In genomic region chr10:71694567-71694968, GRCh38 we compare ENCODE assay signal across 1 cellular context.
A peak's percentile ranks its signal among the peaks of the same experiment; 100 is the strongest.
TF ChIP-seq lines count a peak whose summit lies in the region.

No MANE protein-coding gene starts in this region.

TF ChIP-seq in GM12878, 131 proteins besides CTCF, POLR2A, EP300 and RAD21 (continued from another document):
- peak; percentile 92; the same call in 1 of the 2 replicates for TF ChIP-seq BACH1 (IDR thresholded peaks at IDR 0.05; ENCODE audit: borderline replicate concordance)
- TF ChIP-seq TCF12 (IDR thresholded peaks at IDR 0.05; ENCODE audit: low read depth, low read length): peak; percentile 93
- TF ChIP-seq ATF7 (IDR thresholded peaks at IDR 0.05; ENCODE audit: low read depth): peak; percentile 74
- TF ChIP-seq ZNF24 (IDR thresholded peaks at IDR 0.05): peak; percentile 70; the same call in 1 of the 2 replicates
- TF ChIP-seq ETV6 (conservative IDR thresholded peaks at IDR 0.05 in 1 of 2, IDR thresholded peaks at IDR 0.05 in 1 of 2; ENCODE audit: borderline replicate concordance in 1 of 2, low read depth in 1 of 2): peak in 1 of 2 experiments; percentile 95; a peak in 2 of 4 replicates
- TF ChIP-seq NFXL1 (IDR thresholded peaks at IDR 0.05; ENCODE audit: borderline replicate concordance): peak; percentile 76; the same call in 1 of the 2 replicates
- TF ChIP-seq TCF3 (IDR thresholded peaks at IDR 0.05; ENCODE audit: borderline replicate concordance, insufficient read depth, low read depth, low read length): peak; percentile 97
- TF ChIP-seq MTA2 (IDR thresholded peaks at IDR 0.05; ENCODE audit: low read depth): peak; percentile 82
- peak; percentile 49; the same call in 1 of the 2 replicates for TF ChIP-seq FOXM1 (IDR thresholded peaks at IDR 0.05; ENCODE audit: low read depth, low read length)
- peak; percentile 93 for TF ChIP-seq ZNF217 (IDR thresholded peaks at IDR 0.05)
- TF ChIP-seq EGR1 (IDR thresholded peaks at IDR 0.05; ENCODE audit: borderline replicate concordance in 1 of 2, low read depth in 2 of 2, low read length in 2 of 2): peak in 1 of 2 experiments; percentile 74; a peak in 1 of 3 replicates
- TF ChIP-seq ZNF274 (IDR thresholded peaks at IDR 0.05; ENCODE audit: insufficient read depth, insufficient read length): no peak
- TF ChIP-seq POU2F2 (IDR thresholded peaks at IDR 0.05; ENCODE audit: borderline replicate concordance, low read depth, low read length): peak; percentile 35; the same call in 1 of the 3 replicates
- no peak for TF ChIP-seq ZNF207 (IDR thresholded peaks at IDR 0.05; ENCODE audit: borderline replicate concordance)
- peak; percentile 98 for TF ChIP-seq GATAD2B (conservative IDR thresholded peaks at IDR 0.05; ENCODE audit: low read depth)
- TF ChIP-seq NBN (IDR thresholded peaks at IDR 0.05): peak; percentile 87
- TF ChIP-seq SPI1 (IDR thresholded peaks at IDR 0.05; ENCODE audit: borderline replicate concordance, insufficient read depth, low read depth, low read length): peak; percentile 100
- TF ChIP-seq NKRF (conservative IDR thresholded peaks at IDR 0.05): peak; percentile 74
- TF ChIP-seq RBBP5 (conservative IDR thresholded peaks at IDR 0.05): no peak
- TF ChIP-seq, protein P1, sequence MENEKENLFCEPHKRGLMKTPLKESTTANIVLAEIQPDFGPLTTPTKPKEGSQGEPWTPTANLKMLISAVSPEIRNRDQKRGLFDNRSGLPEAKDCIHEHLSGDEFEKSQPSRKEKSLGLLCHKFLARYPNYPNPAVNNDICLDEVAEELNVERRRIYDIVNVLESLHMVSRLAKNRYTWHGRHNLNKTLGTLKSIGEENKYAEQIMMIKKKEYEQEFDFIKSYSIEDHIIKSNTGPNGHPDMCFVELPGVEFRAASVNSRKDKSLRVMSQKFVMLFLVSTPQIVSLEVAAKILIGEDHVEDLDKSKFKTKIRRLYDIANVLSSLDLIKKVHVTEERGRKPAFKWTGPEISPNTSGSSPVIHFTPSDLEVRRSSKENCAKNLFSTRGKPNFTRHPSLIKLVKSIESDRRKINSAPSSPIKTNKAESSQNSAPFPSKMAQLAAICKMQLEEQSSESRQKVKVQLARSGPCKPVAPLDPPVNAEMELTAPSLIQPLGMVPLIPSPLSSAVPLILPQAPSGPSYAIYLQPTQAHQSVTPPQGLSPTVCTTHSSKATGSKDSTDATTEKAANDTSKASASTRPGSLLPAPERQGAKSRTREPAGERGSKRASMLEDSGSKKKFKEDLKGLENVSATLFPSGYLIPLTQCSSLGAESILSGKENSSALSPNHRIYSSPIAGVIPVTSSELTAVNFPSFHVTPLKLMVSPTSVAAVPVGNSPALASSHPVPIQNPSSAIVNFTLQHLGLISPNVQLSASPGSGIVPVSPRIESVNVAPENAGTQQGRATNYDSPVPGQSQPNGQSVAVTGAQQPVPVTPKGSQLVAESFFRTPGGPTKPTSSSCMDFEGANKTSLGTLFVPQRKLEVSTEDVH (IDR thresholded peaks at IDR 0.05; ENCODE audit: low read depth, partially characterized antibody): peak; percentile 34
- TF ChIP-seq PBX3 (IDR thresholded peaks at IDR 0.05; ENCODE audit: insufficient replicate concordance, low read depth, low read length): peak; percentile 79
- peak; percentile 75; the same call in 1 of the 2 replicates for TF ChIP-seq CREM (IDR thresholded peaks at IDR 0.05; ENCODE audit: low read depth)
- TF ChIP-seq SMAD1 (IDR thresholded peaks at IDR 0.05; ENCODE audit: low read depth, partially characterized antibody): peak; percentile 34
- TF ChIP-seq, protein P2, sequence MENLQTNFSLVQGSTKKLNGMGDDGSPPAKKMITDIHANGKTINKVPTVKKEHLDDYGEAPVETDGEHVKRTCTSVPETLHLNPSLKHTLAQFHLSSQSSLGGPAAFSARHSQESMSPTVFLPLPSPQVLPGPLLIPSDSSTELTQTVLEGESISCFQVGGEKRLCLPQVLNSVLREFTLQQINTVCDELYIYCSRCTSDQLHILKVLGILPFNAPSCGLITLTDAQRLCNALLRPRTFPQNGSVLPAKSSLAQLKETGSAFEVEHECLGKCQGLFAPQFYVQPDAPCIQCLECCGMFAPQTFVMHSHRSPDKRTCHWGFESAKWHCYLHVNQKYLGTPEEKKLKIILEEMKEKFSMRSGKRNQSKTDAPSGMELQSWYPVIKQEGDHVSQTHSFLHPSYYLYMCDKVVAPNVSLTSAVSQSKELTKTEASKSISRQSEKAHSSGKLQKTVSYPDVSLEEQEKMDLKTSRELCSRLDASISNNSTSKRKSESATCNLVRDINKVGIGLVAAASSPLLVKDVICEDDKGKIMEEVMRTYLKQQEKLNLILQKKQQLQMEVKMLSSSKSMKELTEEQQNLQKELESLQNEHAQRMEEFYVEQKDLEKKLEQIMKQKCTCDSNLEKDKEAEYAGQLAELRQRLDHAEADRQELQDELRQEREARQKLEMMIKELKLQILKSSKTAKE (IDR thresholded peaks at IDR 0.05; ENCODE audit: low read depth, poor library complexity, severe bottlenecking): peak; percentile 68
- TF ChIP-seq PAX5 (IDR thresholded peaks at IDR 0.05; ENCODE audit: borderline replicate concordance, low read depth, low read length): peak; percentile 94
- TF ChIP-seq CBFB (IDR thresholded peaks at IDR 0.05; ENCODE audit: low read depth): peak; percentile 65
- TF ChIP-seq SREBF2 (IDR thresholded peaks at IDR 0.05; ENCODE audit: low read length): no peak
- peak; percentile 83 for TF ChIP-seq CBX5 (IDR thresholded peaks at IDR 0.05; ENCODE audit: low read depth)
- no peak for TF ChIP-seq EZH2 (IDR thresholded peaks at IDR 0.05; ENCODE audit: borderline replicate concordance, control insufficient read depth, low read depth, low read length)
- TF ChIP-seq, protein P3, sequence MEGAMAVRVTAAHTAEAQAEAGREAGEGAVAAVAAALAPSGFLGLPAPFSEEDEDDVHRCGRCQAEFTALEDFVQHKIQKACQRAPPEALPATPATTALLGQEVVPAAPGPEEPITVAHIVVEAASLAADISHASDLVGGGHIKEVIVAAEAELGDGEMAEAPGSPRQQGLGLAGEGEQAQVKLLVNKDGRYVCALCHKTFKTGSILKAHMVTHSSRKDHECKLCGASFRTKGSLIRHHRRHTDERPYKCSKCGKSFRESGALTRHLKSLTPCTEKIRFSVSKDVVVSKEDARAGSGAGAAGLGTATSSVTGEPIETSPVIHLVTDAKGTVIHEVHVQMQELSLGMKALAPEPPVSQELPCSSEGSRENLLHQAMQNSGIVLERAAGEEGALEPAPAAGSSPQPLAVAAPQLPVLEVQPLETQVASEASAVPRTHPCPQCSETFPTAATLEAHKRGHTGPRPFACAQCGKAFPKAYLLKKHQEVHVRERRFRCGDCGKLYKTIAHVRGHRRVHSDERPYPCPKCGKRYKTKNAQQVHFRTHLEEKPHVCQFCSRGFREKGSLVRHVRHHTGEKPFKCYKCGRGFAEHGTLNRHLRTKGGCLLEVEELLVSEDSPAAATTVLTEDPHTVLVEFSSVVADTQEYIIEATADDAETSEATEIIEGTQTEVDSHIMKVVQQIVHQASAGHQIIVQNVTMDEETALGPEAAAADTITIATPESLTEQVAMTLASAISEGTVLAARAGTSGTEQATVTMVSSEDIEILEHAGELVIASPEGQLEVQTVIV (IDR thresholded peaks at IDR 0.05; ENCODE audit: borderline replicate concordance, partially characterized antibody): no peak
- TF ChIP-seq FOS (IDR thresholded peaks at IDR 0.05; ENCODE audit: borderline replicate concordance, extremely low read depth, insufficient read length): no peak
